8 cellular contexts compared by ENCODE assay signal in the genomic region with DNA sequence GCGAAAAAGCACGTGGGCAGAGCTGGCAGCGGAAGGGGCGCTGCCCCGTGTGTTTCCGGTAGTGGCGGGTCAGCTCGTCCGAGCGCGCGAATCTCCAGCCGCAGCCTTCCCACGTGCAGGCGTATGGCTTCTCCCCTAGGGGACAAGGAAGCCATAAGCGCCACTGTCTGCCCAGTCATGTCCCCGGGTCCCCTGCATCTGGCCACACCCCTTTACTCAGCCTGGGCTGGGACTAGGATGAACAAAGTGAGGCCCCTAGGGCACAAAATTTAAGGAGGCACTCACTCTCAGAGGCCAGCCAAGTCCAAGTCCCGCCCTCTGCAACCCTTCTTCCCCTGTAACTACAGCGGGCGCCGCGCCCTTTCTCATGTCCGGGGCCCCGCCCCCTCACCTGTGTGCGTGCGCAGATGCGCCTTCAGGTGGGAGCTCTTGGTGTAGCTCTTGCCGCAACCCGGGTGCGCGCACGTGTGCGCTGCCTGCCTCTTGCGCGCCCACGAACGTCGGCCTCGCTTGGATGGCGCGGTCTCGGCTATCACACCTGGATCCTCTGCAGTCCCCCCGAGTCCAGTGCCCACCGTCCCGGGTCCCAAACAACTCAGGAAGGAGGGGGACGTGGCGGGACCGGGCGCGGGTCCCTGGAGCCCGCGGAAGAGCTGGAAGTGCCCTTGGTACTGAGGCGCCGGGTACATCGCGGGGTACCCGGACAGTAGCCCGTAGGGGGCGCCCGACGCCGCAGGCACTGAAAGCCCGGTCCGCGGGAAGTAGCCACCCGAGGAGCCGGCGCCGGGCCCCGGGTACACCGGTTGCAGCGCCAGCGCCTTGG. TPM values are rescaled to one million over a fixed set of nuclear protein-coding genes. Genes with fewer than 3 reads are reported as not detected.
DNase-seq lines count a peak whose midpoint lies in the region; ATAC-seq and TF ChIP-seq lines count a peak whose summit lies in the region.

No MANE protein-coding gene starts in this region.

- intact Hi-C loops in mucosa of descending colon (cut with DNase I, micrococcal nuclease) = loop anchor here in 1 of 2 donors (10.0 kb wide), 1 partner anchor 60 kb away; a partner anchor contains a TSS

- peaks cover 6% of the 10 kb centered on the region for H3K36me3 Mint-ChIP-seq in endothelial cell (ENCODE audit: low read depth, unreplicated experiment)

- peaks cover 8% of the 10 kb centered on the region for H3K9me3 ChIP-seq in mucosa of descending colon

- peak; percentile 69 for TF ChIP-seq CTCF in 22Rv1 (IDR thresholded peaks at IDR 0.05)
- TF ChIP-seq CTCF in endothelial cell (IDR thresholded peaks at IDR 0.05; ENCODE audit: unreplicated experiment) = peak; percentile 66
- peak; percentile 66 for TF ChIP-seq CTCF in mucosa of descending colon (IDR thresholded peaks at IDR 0.05)

- no peak overlapping the region for H3K4me3 ChIP-seq in mucosa of descending colon

- H3K4me1 ChIP-seq in mucosa of descending colon (ENCODE audit: low read depth) = peaks cover 16% of the 10 kb centered on the region

- DNase-seq in NCI-H510A treated with DMSO at 0.1 percent for 48 hours (lab: John Stamatoyannopoulos, UW) (peak; percentile 95), endothelial cell (ENCODE audit: low spot score) (peak; percentile 77), mucosa of descending colon (peak; percentile 96 to 97 (median 97))
- peak; percentile 73 to 77 (median 75) for DNase-seq in activated CD8-positive, alpha-beta memory T cell treated with anti-CD3 and anti-CD28 coated beads for 48 hours (ENCODE audit: low read depth in 2 of 3, low spot score in 2 of 3)
- DNase-seq in stimulated activated CD8-positive, alpha-beta memory T cell treated with anti-CD3 and anti-CD28 coated beads, Interleukin-7, amount 100 ng/mL, for 24 hours (ENCODE audit: low read depth) = peak; percentile 83

- H3K9me3 Mint-ChIP-seq in endothelial cell (ENCODE audit: unreplicated experiment) = no peaks in the 10 kb centered on the region

- peaks cover 11% of the 10 kb centered on the region for H3K27me3 Mint-ChIP-seq in endothelial cell (ENCODE audit: unreplicated experiment)

- peaks cover 6% of the 10 kb centered on the region for H3K4me1 Mint-ChIP-seq in endothelial cell (ENCODE audit: unreplicated experiment)

- H3K36me3 ChIP-seq in mucosa of descending colon (ENCODE audit: low read depth) = no peaks in the 10 kb centered on the region

- H3K27ac ChIP-seq in 22Rv1 = peak overlapping the region; percentile 67

- ATAC-seq in GM19324 (IDR thresholded peaks at IDR 0.05; ENCODE audit: low FRiP score, unreplicated experiment) = peak; percentile 30
- peak; percentile 87 for ATAC-seq in mucosa of descending colon
- no peak for ATAC-seq in HG02610 (IDR thresholded peaks at IDR 0.05; ENCODE audit: unreplicated experiment)

- H3K4me3 Mint-ChIP-seq in endothelial cell (ENCODE audit: unreplicated experiment) = peak overlapping the region; percentile 51

- H3K27ac Mint-ChIP-seq in endothelial cell (ENCODE audit: unreplicated experiment) = no peak overlapping the region

RNA-seq across cellular contexts. Expression of a gene that starts 1.9 kb away (rescaled TPM):
- 0.54 TPM for total RNA-seq in endothelial cell (ENCODE audit: unreplicated experiment)
- not detected for total RNA-seq in mucosa of descending colon

RNA-seq across cellular contexts. Expression of a gene that starts 3.9 kb away (rescaled TPM):
- total RNA-seq in endothelial cell (ENCODE audit: unreplicated experiment) = 12.2 TPM
- total RNA-seq in mucosa of descending colon = 10 to 100 TPM; 22.8 to 31.8 (median 30.3) TPM

RNA-seq across cellular contexts. Expression of a gene that starts 5.8 kb away (rescaled TPM):
- total RNA-seq in endothelial cell (ENCODE audit: unreplicated experiment) = 20.0 TPM
- total RNA-seq in mucosa of descending colon = 10 to 100 TPM; 24.2 to 27.2 (median 24.7) TPM

RNA-seq across cellular contexts. Expression of a gene that starts 34.0 kb away (rescaled TPM):
- total RNA-seq in endothelial cell (ENCODE audit: unreplicated experiment) (not detected), mucosa of descending colon (1 to 10 TPM in 1 of 3 donors, not detected in 2; 1.2 TPM)

RNA-seq across cellular contexts. Expression of a gene that starts 46.8 kb away (rescaled TPM):
- total RNA-seq in endothelial cell (ENCODE audit: unreplicated experiment) = 4.1 TPM
- total RNA-seq in mucosa of descending colon = 1 to 10 TPM in 2 of 3 donors, under 1 TPM in 1; 0.69 to 4.1 (median 1.2) TPM
